ENCODE assay signal across 22 cellular contexts in the genomic region with DNA sequence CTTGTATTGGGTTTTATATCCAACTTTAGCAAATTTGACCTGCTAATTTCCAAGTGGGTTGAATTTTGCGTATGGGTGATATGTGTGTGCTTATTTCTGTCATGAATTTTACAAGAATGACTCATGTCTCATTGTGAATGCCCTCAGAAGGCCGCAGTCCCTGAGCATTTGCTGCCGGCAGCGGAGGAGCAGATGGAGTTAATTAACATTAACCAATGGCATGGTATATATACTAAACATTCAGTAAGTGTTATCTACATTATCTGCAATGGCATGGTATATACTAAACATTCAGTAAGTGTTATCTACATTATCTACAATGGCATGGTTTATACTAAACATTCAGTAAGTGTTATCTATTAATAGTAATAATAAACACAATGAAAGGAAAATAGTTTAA.
DNase-seq lines count a peak whose midpoint lies in the region; ATAC-seq and TF ChIP-seq lines count a peak whose summit lies in the region.
"Had no signal": no experiment of that assay in that cellular context is flagged by ENCODE, and none has a peak within 500 bp of the region (broad histone marks: within the 10 kb centered on the region; RNA-seq: fewer than 3 reads in every experiment).

No MANE protein-coding gene starts in this region.

- TF ChIP-seq CTCF in coronary artery (IDR thresholded peaks at IDR 0.05) = no peak
- no peak for TF ChIP-seq CTCF in spleen (IDR thresholded peaks at IDR 0.05 in 8 of 11, conservative IDR thresholded peaks at IDR 0.05 in 3 of 11)

- no peaks in the 10 kb centered on the region for H3K27me3 ChIP-seq in H7 (ENCODE audit: control insufficient read depth, insufficient read depth, low read length)
- no peaks in the 10 kb centered on the region for H3K27me3 ChIP-seq in spleen (replicated peaks in 1 of 7)
- H3K27me3 ChIP-seq: dorsolateral prefrontal cortex, esophagus muscularis mucosa had no signal

- H3K27ac ChIP-seq in coronary artery = no peak overlapping the region
- H3K27ac ChIP-seq in spleen = no peak overlapping the region
- H3K27ac ChIP-seq: C4-2B, dorsolateral prefrontal cortex, esophagus muscularis mucosa had no signal

- no peak overlapping the region for H3K27ac Mint-ChIP-seq in activated naive CD4-positive, alpha-beta T cell treated with anti-CD3 and anti-CD28 coated beads, Interleukin-2, amount 50 U/mL, for 72 hours
- H3K27ac Mint-ChIP-seq: T-helper 2 cell treated with Interferon-gamma antibody and Interleukin-4, amounts not matched to agents 5 μg/mL and 100 μg/mL, for 36 hours had no signal

- 57 to 84% (median 63%) methylated on average over 4 of the region's 4 CpGs for WGBS in spleen, 5 donors

- ATAC-seq in GM21529 (IDR thresholded peaks at IDR 0.05; ENCODE audit: unreplicated experiment) = no peak
- no peak for ATAC-seq in activated naive CD4-positive, alpha-beta T cell treated with anti-CD3 and anti-CD28 coated beads, Interleukin-2, amount 50 U/mL, for 72 hours
- ATAC-seq: activated CD4-positive, CD25-positive, alpha-beta regulatory T cell treated with anti-CD3 and anti-CD28 coated beads, Interleukin-2, amount 50 U/mL, for 24 hours; left lobe of liver; Right ventricle myocardium inferior; sciatic nerve had no signal

- H3K9me3 Mint-ChIP-seq in activated naive CD4-positive, alpha-beta T cell treated with anti-CD3 and anti-CD28 coated beads, Interleukin-2, amount 50 U/mL, for 72 hours = peaks cover 0 to 5% of the 10 kb centered on the region in 2 donors
- H3K9me3 Mint-ChIP-seq: T-helper 2 cell treated with Interferon-gamma antibody and Interleukin-4, amounts not matched to agents 5 μg/mL and 100 μg/mL, for 36 hours had no signal

- H3K36me3 Mint-ChIP-seq in activated naive CD4-positive, alpha-beta T cell treated with anti-CD3 and anti-CD28 coated beads, Interleukin-2, amount 50 U/mL, for 72 hours = no peaks in the 10 kb centered on the region

- DNase-seq in COLO829 (ENCODE audit: low spot score) (peak; percentile 27), NCI-H460 (ENCODE audit: extremely low read depth, low read depth) (peak; percentile 26), coronary artery (ENCODE audit: low spot score) (no peak), non-pigmented ciliary epithelial cell (ENCODE audit: low read depth) (peak; percentile 20), H7 (no peak), spleen (no peak)
- no peak for DNase-seq in activated naive CD4-positive, alpha-beta T cell treated with anti-CD3 and anti-CD28 coated beads, Interleukin-2, amount 50 U/mL, for 72 hours (ENCODE audit: low spot score in 2 of 2)
- DNase-seq: anterior cingulate cortex; DMS79; dorsolateral prefrontal cortex; Kasumi-1; NCI-H1436 treated with DMSO at 0.1 percent for 48 hours; NCI-H345; stimulated activated CD4-positive, alpha-beta T cell treated with anti-CD3 and anti-CD28 coated beads, Interleukin-4, amount 100 ng/mL, for 1 hour had no signal

- no peaks in the 10 kb centered on the region for H3K4me1 ChIP-seq in spleen
- H3K4me1 ChIP-seq: esophagus muscularis mucosa had no signal

- no peak for TF ChIP-seq POLR2A in spleen (IDR thresholded peaks at IDR 0.05)

- peaks cover 0 to 17% (median 8%) of the 10 kb centered on the region in 8 donors for H3K9me3 ChIP-seq in spleen

- H3K36me3 ChIP-seq in H7 (replicated peaks; ENCODE audit: control insufficient read depth, insufficient read depth, low read length) (no peaks in the 10 kb centered on the region), spleen (no peaks in the 10 kb centered on the region)
- H3K36me3 ChIP-seq: esophagus muscularis mucosa had no signal

- intact Hi-C loops in spleen (cut with DNase I; ENCODE audit: low total_unique reads) = no loop called here

- peak overlapping the region; percentile 24 for H3K4me3 ChIP-seq in coronary artery
- no peak overlapping the region for H3K4me3 ChIP-seq in H7 (ENCODE audit: insufficient read depth, low read depth, low read length)
- no peak overlapping the region for H3K4me3 ChIP-seq in spleen
- H3K4me3 ChIP-seq: dorsolateral prefrontal cortex, esophagus muscularis mucosa had no signal

Comparison
In these comparisons a context has a peak if more than half of its experiments do, and no peak if none do; other contexts are left out.
1. DNase-seq: peak in COLO829 (single experiment), NCI-H460 (single experiment) and non-pigmented ciliary epithelial cell (single experiment); none in coronary artery (single experiment), activated naive CD4-positive, alpha-beta T cell treated with anti-CD3 and anti-CD28 coated beads, Interleukin-2, amount 50 U/mL, for 72 hours (0 of 2), H7 (single experiment) and spleen (single experiment).